ENCODE assay signal across 29 cellular contexts in the genomic region with DNA sequence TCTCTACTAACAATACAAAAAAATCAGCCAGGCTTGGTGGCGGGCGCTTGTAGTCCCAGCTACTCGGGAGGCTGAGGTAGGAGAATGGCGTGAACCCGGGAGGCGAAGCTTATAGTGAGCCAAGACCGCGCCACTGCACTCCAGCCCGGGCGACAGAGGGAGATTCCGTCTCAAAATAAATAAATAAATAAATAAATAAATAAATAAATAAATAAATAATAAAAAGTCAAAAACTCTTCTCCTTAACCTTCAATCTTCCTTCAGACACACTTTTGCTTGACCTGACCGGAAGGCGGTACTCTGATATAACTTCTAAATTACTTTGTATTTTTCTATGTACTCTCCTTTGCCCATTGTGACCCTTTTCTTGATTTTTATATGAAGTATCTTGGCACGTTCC.
"Had no signal": no experiment of that assay in that cellular context is flagged by ENCODE, and none has a peak within 500 bp of the region (broad histone marks: within the 10 kb centered on the region; RNA-seq: fewer than 3 reads in every experiment).

No MANE protein-coding gene starts in this region.

- H3K27ac ChIP-seq: colonic mucosa, coronary artery, dorsolateral prefrontal cortex, epithelial cell of prostate, esophagus muscularis mucosa, esophagus squamous epithelium, foreskin keratinocyte, gastrocnemius medialis, gastroesophageal sphincter, heart left ventricle, heart right ventricle, hepatocyte had no signal

- H3K4me2 ChIP-seq: hepatocyte had no signal

- DNase-seq: colonic mucosa; cortex of kidney; dermis blood vessel endothelial cell; dorsolateral prefrontal cortex; effector CD4-positive, alpha-beta T cell; effector CD8-positive, alpha-beta T cell; effector memory CD4-positive, alpha-beta T cell; effector memory CD8-positive, alpha-beta T cell; endodermal cell; erythroblast; esophagus squamous epithelium; foreskin fibroblast; foreskin keratinocyte; foreskin melanocyte; gastrocnemius medialis; glutamatergic neuron; head of caudate nucleus; heart left ventricle; heart right ventricle had no signal

- H3K4me3 ChIP-seq: colonic mucosa, coronary artery, dorsolateral prefrontal cortex, esophagus muscularis mucosa, esophagus squamous epithelium, gastrocnemius medialis, gastroesophageal sphincter, heart left ventricle, heart right ventricle, hepatocyte had no signal

- H3K4me1 ChIP-seq: colonic mucosa, esophagus muscularis mucosa, foreskin keratinocyte, gastrocnemius medialis, gastroesophageal sphincter, heart left ventricle had no signal

- FAIRE-seq: colon, endometrium, endothelial cell of umbilical vein, frontal cortex had no signal

- H3K36me3 ChIP-seq: colonic mucosa, esophagus muscularis mucosa, esophagus squamous epithelium, gastrocnemius medialis, gastroesophageal sphincter, heart left ventricle, heart right ventricle had no signal

- H3K9me3 ChIP-seq: colonic mucosa, esophagus muscularis mucosa, esophagus squamous epithelium, gastrocnemius medialis, gastroesophageal sphincter, heart left ventricle, heart right ventricle had no signal

- ATAC-seq: effector memory CD8-positive, alpha-beta T cell; esophagus mucosa; foreskin keratinocyte; gastrocnemius medialis; gastroesophageal sphincter; heart left ventricle; heart right ventricle had no signal
